23 cellular contexts compared by ENCODE assay signal in genomic region chr14:21807975-21808374, GRCh38.
"Had no signal": no experiment of that assay in that cellular context is flagged by ENCODE, and none has a peak within 500 bp of the region (broad histone marks: within the 10 kb centered on the region; RNA-seq: fewer than 3 reads in every experiment).

No MANE protein-coding gene starts in this region.

- H3K27ac ChIP-seq: KMS-11, SJSA1, SK-N-MC had no signal

- H3K4me2 ChIP-seq: KMS-11 had no signal

- FAIRE-seq: RCC 7860 had no signal

- DNase-seq: IMR-90, Kasumi-1, MM.1S, NCI-H1092 treated with DMSO at 0.1 percent for 48 hours, NCI-H1417, NCI-H1436 treated with DMSO at 0.1 percent for 48 hours, NCI-H1694, NCI-H187 treated with DMSO at 0.1 percent for 48 hours, NCI-H2029 treated with DMSO at 0.1 percent for 48 hours, NCI-H2171, NCI-H226, NCI-H446, NCI-H510A, NCI-H524 treated with DMSO at 0.1 percent for 48 hours, NCI-H69, NCI-H774, Right ventricle myocardium superior, RPMI8226, SIG-M5 had no signal

- H3K9me3 ChIP-seq: SJSA1 had no signal

- H3K4me3 ChIP-seq: SJSA1, SK-N-MC had no signal

- H3K36me3 ChIP-seq: SJSA1 had no signal

- H3K9ac ChIP-seq: KMS-11 had no signal

- H3K4me1 ChIP-seq: SJSA1 had no signal

- H3K27me3 ChIP-seq: SJSA1 had no signal
